Comparison of ENCODE assay signal across 8 cellular contexts in the genomic region with DNA sequence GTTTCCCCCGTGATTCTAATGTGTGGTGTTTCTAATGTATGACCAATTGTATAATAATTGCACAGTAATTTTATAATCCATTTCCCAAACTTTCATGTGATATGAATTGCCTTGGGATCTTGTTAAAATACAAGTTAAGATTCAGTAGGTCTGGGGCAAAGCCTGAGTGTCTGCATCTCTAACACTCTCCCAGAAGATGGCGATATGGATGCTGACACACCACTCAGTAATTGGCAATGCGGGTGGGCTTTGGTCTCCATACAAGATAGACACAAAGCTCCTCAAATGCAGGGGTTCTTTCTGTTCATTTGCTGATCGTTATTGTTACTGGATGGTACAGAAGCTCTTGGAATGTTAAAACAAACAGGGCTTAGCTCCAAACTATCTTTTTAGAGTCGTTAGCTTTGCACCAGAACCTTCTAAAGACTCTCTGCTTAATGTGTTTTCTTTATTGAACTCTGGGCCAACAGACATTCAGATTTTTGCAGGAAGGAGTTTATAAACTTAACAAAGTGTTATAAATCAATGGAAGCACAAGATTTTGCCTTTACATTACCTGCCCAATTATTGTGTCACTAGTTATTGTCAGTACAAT. TPM values are rescaled to one million over a fixed set of nuclear protein-coding genes. Genes with fewer than 3 reads are reported as not detected.
DNase-seq lines count a peak whose midpoint lies in the region; ATAC-seq, FAIRE-seq and TF ChIP-seq lines count a peak whose summit lies in the region.

No MANE protein-coding gene starts in this region.

- TF ChIP-seq RAD21 in IMR-90 (IDR thresholded peaks at IDR 0.05; ENCODE audit: low read length), result no peak

- no peak overlapping the region for H4K8ac ChIP-seq in IMR-90 (ENCODE audit: low read depth in 2 of 2, low read length in 2 of 2)

- H4K91ac ChIP-seq in IMR-90 (ENCODE audit: insufficient read depth, low read depth, low read length), result no peak overlapping the region

- H3K4me1 ChIP-seq in IMR-90 (ENCODE audit: control insufficient read depth, insufficient read depth, low read length) (no peaks in the 10 kb centered on the region), neural progenitor cell (no peaks in the 10 kb centered on the region)

- ATAC-seq in IMR-90 (ENCODE audit: low read depth), result peak; percentile 83
- no peak for ATAC-seq in HG02588 (IDR thresholded peaks at IDR 0.05; ENCODE audit: unreplicated experiment)
- ATAC-seq in GM19452 (IDR thresholded peaks at IDR 0.05; ENCODE audit: unreplicated experiment), result no peak

- H2AK5ac ChIP-seq in IMR-90 (ENCODE audit: low read depth, low read length), result no peak overlapping the region

- in situ Hi-C loops in IMR-90 (cut with MboI; ENCODE audit: low sequenced_read_pairs) (no loop called here), astrocyte of the cerebellum (cut with HindIII; ENCODE audit: low sequenced_read_pairs) (no loop called here)

- no CpG with 5 or more reads among the region's 5 CpGs for WGBS in IMR-90 (ENCODE audit: extremely low coverage in 2 of 2, insufficient read length in 1 of 2), 2 experiments

- H3K4me3 Mint-ChIP-seq in neural progenitor cell, result no peak overlapping the region
- no peak overlapping the region for H3K4me3 Mint-ChIP-seq in activated naive CD8-positive, alpha-beta T cell treated with anti-CD3 and anti-CD28 coated beads for 36 hours

- no peak overlapping the region for H2BK15ac ChIP-seq in IMR-90 (ENCODE audit: low read depth, low read length)

- DNase-seq in GM12891 (ENCODE audit: insufficient read length, low spot score) (no peak), IMR-90 (peak; percentile 37), astrocyte of the cerebellum (ENCODE audit: low read depth) (peak; percentile 1), neural progenitor cell (ENCODE audit: low spot score) (peak; percentile 87), NCI-H2196 (lab: John Stamatoyannopoulos, UW; ENCODE audit: unreplicated experiment) (no peak)
- no peak for DNase-seq in activated naive CD8-positive, alpha-beta T cell treated with anti-CD3 and anti-CD28 coated beads for 36 hours

- no TSS peak for BruUV-seq in IMR-90 (replicated peaks; lab: Mats Ljungman, UMichigan)

- H3K27ac ChIP-seq in IMR-90 (ENCODE audit: insufficient read depth, low read length) (no peak overlapping the region), neural progenitor cell (no peak overlapping the region)

- peaks cover 7% of the 10 kb centered on the region for H3F3A ChIP-seq in neural progenitor cell (ENCODE audit: low read depth)

- no peak overlapping the region for H2BK120ac ChIP-seq in IMR-90 (ENCODE audit: low read depth, low read length)

- no peaks in the 10 kb centered on the region for H3K79me2 ChIP-seq in neural progenitor cell (ENCODE audit: low read depth)

- no peak overlapping the region for H3K23ac ChIP-seq in IMR-90 (ENCODE audit: low read depth, low read length)

- no peak for TF ChIP-seq POLR2A in GM12891 (IDR thresholded peaks at IDR 0.05; ENCODE audit: low read depth, low read length)
- no peak for TF ChIP-seq POLR2A in IMR-90 (IDR thresholded peaks at IDR 0.05; ENCODE audit: low read depth, low read length)

- H2BK20ac ChIP-seq in IMR-90 (ENCODE audit: low read depth, low read length), result no peak overlapping the region

- H3K36me3 ChIP-seq in IMR-90 (ENCODE audit: control insufficient read depth, insufficient read depth, low read length), result no peaks in the 10 kb centered on the region
- no peaks in the 10 kb centered on the region for H3K36me3 ChIP-seq in neural progenitor cell

- H3K9me3 ChIP-seq in IMR-90 (ENCODE audit: control insufficient read depth, insufficient read depth, low read length) (no peaks in the 10 kb centered on the region), neural progenitor cell (ENCODE audit: low read depth) (no peaks in the 10 kb centered on the region)

- H3K79me1 ChIP-seq in IMR-90 (ENCODE audit: low read depth in 1 of 2, low read length in 2 of 2), result no peaks in the 10 kb centered on the region

- H3K9me1 ChIP-seq in IMR-90 (ENCODE audit: insufficient read depth, low read length), result 0 out of 2 replicates have a peak, but pooled peaks cover 3% of the 10 kb centered on the region

- H3K9me3 Mint-ChIP-seq in neural progenitor cell, result peaks cover 6% of the 10 kb centered on the region
- no peaks in the 10 kb centered on the region for H3K9me3 Mint-ChIP-seq in activated naive CD8-positive, alpha-beta T cell treated with anti-CD3 and anti-CD28 coated beads for 36 hours

- dilution Hi-C loops in IMR-90 (cut with HindIII; ENCODE audit: low sequenced_read_pairs, unreplicated experiment), result no loop called here

- no peak overlapping the region for H2BK5ac ChIP-seq in IMR-90 (ENCODE audit: low read depth, low read length, poor library complexity, severe bottlenecking)

- POLR2A ChIA-PET in IMR-90 (lab: Charles Lee; ENCODE audit: unreplicated experiment), result no interaction called here

- H3K4ac ChIP-seq in IMR-90 (ENCODE audit: low read depth, low read length), result no peak overlapping the region

- CTCF ChIA-PET in IMR-90 (lab: Yijun Ruan, JAX), result interaction anchor here (1.0 to 1.3 kb wide), 4 partner anchors 9 to 304 kb away, joined by 3 to 7 read pairs (median 6); no protein-coding TSS in a partner anchor

- no peak overlapping the region for H3K14ac ChIP-seq in IMR-90 (replicated peaks; ENCODE audit: low read depth, low read length)

- peak; percentile 44 for TF ChIP-seq CTCF in IMR-90 (conservative IDR thresholded peaks at IDR 0.05; ENCODE audit: low read depth, low read length)
- peak; percentile 71 for TF ChIP-seq CTCF in astrocyte of the cerebellum (IDR thresholded peaks at IDR 0.05; ENCODE audit: low read depth, low read length, missing control alignments)
- peak; percentile 70 for TF ChIP-seq CTCF in neural progenitor cell (IDR thresholded peaks at IDR 0.05)

- peaks cover 6% of the 10 kb centered on the region for H3K4me1 Mint-ChIP-seq in neural progenitor cell
- peaks cover 4% of the 10 kb centered on the region for H3K4me1 Mint-ChIP-seq in activated naive CD8-positive, alpha-beta T cell treated with anti-CD3 and anti-CD28 coated beads for 36 hours

- no peak overlapping the region for H3K18ac ChIP-seq in IMR-90 (ENCODE audit: low read depth, low read length)

- no peak overlapping the region; the same call in 1 of the 2 replicates for H3K4me3 ChIP-seq in IMR-90 (ENCODE audit: insufficient read depth, low read depth, low read length)
- no peak overlapping the region for H3K4me3 ChIP-seq in astrocyte of the cerebellum (ENCODE audit: low read depth, low read length)
- H3K4me3 ChIP-seq in neural progenitor cell, result no peak overlapping the region

- no peak overlapping the region for H3K27ac Mint-ChIP-seq in neural progenitor cell
- H3K27ac Mint-ChIP-seq in activated naive CD8-positive, alpha-beta T cell treated with anti-CD3 and anti-CD28 coated beads for 36 hours, result no peak overlapping the region

- no peak overlapping the region for H3K56ac ChIP-seq in IMR-90 (ENCODE audit: extremely low read depth, insufficient read depth, low read length)

- no peaks in the 10 kb centered on the region for H3K36me3 Mint-ChIP-seq in neural progenitor cell
- no peaks in the 10 kb centered on the region for H3K36me3 Mint-ChIP-seq in activated naive CD8-positive, alpha-beta T cell treated with anti-CD3 and anti-CD28 coated beads for 36 hours

- H3K4me2 ChIP-seq in IMR-90 (ENCODE audit: low read depth, low read length) (peak overlapping the region; percentile 69), neural progenitor cell (peak overlapping the region; percentile 40)

- intact Hi-C loops in IMR-90 (cut with micrococcal nuclease), result loop anchor here (10.0 kb wide), 1 partner anchor 1198 kb away; no protein-coding TSS in a partner anchor

- peak overlapping the region; percentile 46 for H2AFZ ChIP-seq in IMR-90 (replicated peaks; ENCODE audit: low read length, poor library complexity)
- H2AFZ ChIP-seq in neural progenitor cell (replicated peaks), result peak overlapping the region; percentile 60

- H4K20me1 ChIP-seq in IMR-90 (ENCODE audit: insufficient read depth, low read length) (no peaks in the 10 kb centered on the region), neural progenitor cell (ENCODE audit: low read depth) (no peaks in the 10 kb centered on the region)

- H3K9ac ChIP-seq in IMR-90 (ENCODE audit: low read depth, low read length) (no peak overlapping the region), neural progenitor cell (no peak overlapping the region)

- H3K27me3 Mint-ChIP-seq in neural progenitor cell (ENCODE audit: insufficient read depth, low read depth), result no peaks in the 10 kb centered on the region
- H3K27me3 Mint-ChIP-seq in activated naive CD8-positive, alpha-beta T cell treated with anti-CD3 and anti-CD28 coated beads for 36 hours, result peaks cover 16% of the 10 kb centered on the region

- FAIRE-seq in GM12891 (lab: Jason Lieb, UNC), result peak; percentile 87

- no peak overlapping the region for H4K5ac ChIP-seq in IMR-90 (ENCODE audit: low read depth, low read length)

- H2AK9ac ChIP-seq in IMR-90 (replicated peaks; ENCODE audit: low read depth, low read length, poor library complexity), result no peak overlapping the region

- H3K27me3 ChIP-seq in IMR-90 (ENCODE audit: control insufficient read depth, insufficient read depth, low read length), result no peaks in the 10 kb centered on the region
- no peaks in the 10 kb centered on the region for H3K27me3 ChIP-seq in neural progenitor cell

TF ChIP-seq in GM12891, 5 proteins besides CTCF, POLR2A, EP300 and RAD21:
- TF ChIP-seq POLR2AphosphoS5 (IDR thresholded peaks at IDR 0.05; ENCODE audit: low read depth, low read length) (no peak), POU2F2 (IDR thresholded peaks at IDR 0.05; ENCODE audit: low read depth, low read length) (no peak)
TF ChIP-seq in GM12891: peak in this region for 0.

TF ChIP-seq in IMR-90, 13 proteins besides CTCF, POLR2A, EP300 and RAD21 (continues in another document):
- TF ChIP-seq, protein P1, sequence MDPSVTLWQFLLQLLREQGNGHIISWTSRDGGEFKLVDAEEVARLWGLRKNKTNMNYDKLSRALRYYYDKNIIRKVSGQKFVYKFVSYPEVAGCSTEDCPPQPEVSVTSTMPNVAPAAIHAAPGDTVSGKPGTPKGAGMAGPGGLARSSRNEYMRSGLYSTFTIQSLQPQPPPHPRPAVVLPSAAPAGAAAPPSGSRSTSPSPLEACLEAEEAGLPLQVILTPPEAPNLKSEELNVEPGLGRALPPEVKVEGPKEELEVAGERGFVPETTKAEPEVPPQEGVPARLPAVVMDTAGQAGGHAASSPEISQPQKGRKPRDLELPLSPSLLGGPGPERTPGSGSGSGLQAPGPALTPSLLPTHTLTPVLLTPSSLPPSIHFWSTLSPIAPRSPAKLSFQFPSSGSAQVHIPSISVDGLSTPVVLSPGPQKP (IDR thresholded peaks at IDR 0.05; ENCODE audit: borderline replicate concordance, low read depth, low read length), result no peak
- TF ChIP-seq MAFK (IDR thresholded peaks at IDR 0.05; ENCODE audit: low read depth, low read length) (no peak), BHLHE40 (IDR thresholded peaks at IDR 0.05; ENCODE audit: low read depth, low read length) (no peak)

RNA-seq across cellular contexts. Expression of a gene that starts 45.4 kb away (rescaled TPM):
- polyA plus RNA-seq in GM12891 (2012; ENCODE audit: low read depth, missing spikeins), result 0.05 TPM
- total RNA-seq in IMR-90 (2012; rRNA removed) (under 0.01 and 0.18 TPM in 2 replicates), neural progenitor cell (ENCODE audit: low replicate concordance) (0.90 and 2.5 TPM in 2 replicates)
- 0.01 and 0.02 TPM in 2 replicates for polyA plus RNA-seq in IMR-90 (2012; rRNA removed)
- 0.01 TPM in 1 of 2 replicates, not detected in the other for polyA plus RNA-seq in IMR-90 (2012; cell fraction: cytosol; rRNA removed)
- 0.05 TPM in 1 of 2 replicates, not detected in the other for polyA plus RNA-seq in IMR-90 (2012; cell fraction: nucleus; rRNA removed; ENCODE audit: low replicate concordance)
- not detected for total RNA-seq in activated naive CD8-positive, alpha-beta T cell treated with anti-CD3 and anti-CD28 coated beads for 36 hours

Comparison
In these comparisons a context has a peak if more than half of its experiments do, and no peak if none do; other contexts are left out.
1. DNase-seq: peak in IMR-90 (single experiment), astrocyte of the cerebellum (single experiment) and neural progenitor cell (single experiment); none in GM12891 (single experiment), NCI-H2196 (single experiment) and activated naive CD8-positive, alpha-beta T cell treated with anti-CD3 and anti-CD28 coated beads for 36 hours (single experiment).
2. Peak in every context shown above with its lines, with median percentiles within 50 percentile points of each other: CTCF ChIP-seq.